Comparison of ENCODE assay signal across 8 cellular contexts in genomic region chr1:234597894-234598293, GRCh38. TPM values are rescaled to one million over a fixed set of nuclear protein-coding genes. Genes with fewer than 3 reads are reported as not detected.
DNase-seq lines count a peak whose midpoint lies in the region; ATAC-seq and TF ChIP-seq lines count a peak whose summit lies in the region.

No MANE protein-coding gene starts in this region.

- H3K4me3 ChIP-seq in GM12865 (ENCODE audit: low read depth, low read length) (no peak overlapping the region), fibroblast of the aortic adventitia (ENCODE audit: low read depth, low read length) (no peak overlapping the region), spleen (no peak overlapping the region)

- H3K27ac ChIP-seq in spleen: peak overlapping the region in 4 of 8 donors; percentile 99 to 100 (median 100)

- no peaks in the 10 kb centered on the region for H3K27me3 ChIP-seq in spleen (replicated peaks in 1 of 7)

- H3K9me3 ChIP-seq in spleen: no peaks in the 10 kb centered on the region

- ATAC-seq in HG03139 (IDR thresholded peaks at IDR 0.05; ENCODE audit: unreplicated experiment) (no peak), GM21360 (IDR thresholded peaks at IDR 0.05; ENCODE audit: unreplicated experiment) (no peak)

- peaks cover 0 to 6% (median 0%) of the 10 kb centered on the region in 6 donors for H3K36me3 ChIP-seq in spleen

- H3K4me1 ChIP-seq in spleen: peaks cover 37 to 55% (median 44%) of the 10 kb centered on the region in 6 donors

- intact Hi-C loops in spleen (cut with DNase I; ENCODE audit: low total_unique reads): loop anchor here (5.0 kb wide), 2 partner anchors 101 to 484 kb away; no protein-coding TSS in a partner anchor

- no peak for TF ChIP-seq POLR2A in spleen (IDR thresholded peaks at IDR 0.05)

- 35 to 45% (median 42%) methylated on average over 2 of the region's 2 CpGs for WGBS in spleen, 5 donors

- TF ChIP-seq CTCF in GM12865 (IDR thresholded peaks at IDR 0.05; ENCODE audit: insufficient read depth, low read depth, low read length, missing control alignments) (peak; percentile 61), fibroblast of the aortic adventitia (IDR thresholded peaks at IDR 0.05; ENCODE audit: insufficient read depth, low read length) (peak; percentile 58), spleen (IDR thresholded peaks at IDR 0.05 in 8 of 11, conservative IDR thresholded peaks at IDR 0.05 in 3 of 11) (peak; percentile 47 to 82 (median 70))

- DNase-seq in 8988T (peak; percentile 31), GM12865 (ENCODE audit: low read depth) (peak; percentile 79), NCI-H524 treated with DMSO at 0.1 percent for 48 hours (lab: John Stamatoyannopoulos, UW) (peak; percentile 16), activated T-cell treated with anti-CD3 and anti-CD28 coated beads for 1 hour (ENCODE audit: low read depth) (peak; percentile 42), fibroblast of the aortic adventitia (ENCODE audit: low read depth) (peak; percentile 72), spleen (no peak)

RNA-seq across cellular contexts. Expression of gene IRF2BP2, which starts 12.1 kb away (rescaled TPM):
- total RNA-seq in fibroblast of the aortic adventitia (ENCODE audit: low replicate concordance) (62.9 and 79.4 TPM in 2 replicates), spleen (100 to 1,000 TPM in 1 of 7 donors, 10 to 100 TPM in 6; 57.2 to 109 (median 63.5) TPM)
- polyA plus RNA-seq in spleen: 10 to 100 TPM; 39.1 to 55.5 (median 48.8) TPM
